Comparison of ENCODE assay signal across 1 cellular context in the genomic region with DNA sequence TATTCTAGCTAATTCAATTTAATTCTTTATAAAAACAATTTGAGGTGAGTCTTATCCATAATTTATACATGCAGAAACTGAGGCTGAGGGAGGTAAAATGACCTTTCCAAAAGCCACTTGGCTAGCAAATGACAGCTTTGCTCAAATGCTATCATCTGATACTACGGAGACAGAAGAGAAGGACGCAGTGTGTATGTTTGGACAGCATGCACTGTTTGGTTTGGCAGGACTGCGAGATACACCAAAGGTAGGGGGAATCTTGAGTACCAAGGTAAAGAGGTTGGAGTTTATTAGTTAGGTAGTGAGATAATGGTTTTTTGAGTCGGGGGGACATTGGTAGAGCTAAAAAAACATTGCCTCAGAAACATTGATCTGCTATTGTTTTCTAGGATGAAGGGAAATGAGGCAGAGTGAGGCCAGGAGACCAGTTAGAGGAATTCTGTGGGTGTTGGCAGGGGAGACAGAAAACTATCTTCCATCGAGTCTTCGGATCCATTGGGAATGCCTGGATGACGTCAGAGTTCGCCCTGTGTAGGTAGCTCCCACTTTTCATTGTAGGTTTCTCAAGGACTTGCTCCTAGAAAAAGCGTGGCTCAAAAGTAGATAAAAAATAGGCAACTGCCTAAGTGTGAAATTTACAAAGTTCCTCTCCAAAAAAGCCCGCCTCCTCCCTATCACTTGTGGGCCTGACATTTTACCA.
TF ChIP-seq lines count a peak whose summit lies in the region.

No MANE protein-coding gene starts in this region.

TF ChIP-seq in H1, 55 proteins besides CTCF, POLR2A, EP300 and RAD21 (continued from another document):
- TF ChIP-seq TCF12 (IDR thresholded peaks at IDR 0.05; ENCODE audit: low read depth, low read length) (no peak), KDM4A (IDR thresholded peaks at IDR 0.05; ENCODE audit: low read depth, low read length, severe bottlenecking) (no peak), BACH1 (IDR thresholded peaks at IDR 0.05; ENCODE audit: low read length) (no peak), KDM5A (IDR thresholded peaks at IDR 0.05; ENCODE audit: low read length) (no peak)
TF ChIP-seq in H1: peak in this region for 0.
